In the genomic region with DNA sequence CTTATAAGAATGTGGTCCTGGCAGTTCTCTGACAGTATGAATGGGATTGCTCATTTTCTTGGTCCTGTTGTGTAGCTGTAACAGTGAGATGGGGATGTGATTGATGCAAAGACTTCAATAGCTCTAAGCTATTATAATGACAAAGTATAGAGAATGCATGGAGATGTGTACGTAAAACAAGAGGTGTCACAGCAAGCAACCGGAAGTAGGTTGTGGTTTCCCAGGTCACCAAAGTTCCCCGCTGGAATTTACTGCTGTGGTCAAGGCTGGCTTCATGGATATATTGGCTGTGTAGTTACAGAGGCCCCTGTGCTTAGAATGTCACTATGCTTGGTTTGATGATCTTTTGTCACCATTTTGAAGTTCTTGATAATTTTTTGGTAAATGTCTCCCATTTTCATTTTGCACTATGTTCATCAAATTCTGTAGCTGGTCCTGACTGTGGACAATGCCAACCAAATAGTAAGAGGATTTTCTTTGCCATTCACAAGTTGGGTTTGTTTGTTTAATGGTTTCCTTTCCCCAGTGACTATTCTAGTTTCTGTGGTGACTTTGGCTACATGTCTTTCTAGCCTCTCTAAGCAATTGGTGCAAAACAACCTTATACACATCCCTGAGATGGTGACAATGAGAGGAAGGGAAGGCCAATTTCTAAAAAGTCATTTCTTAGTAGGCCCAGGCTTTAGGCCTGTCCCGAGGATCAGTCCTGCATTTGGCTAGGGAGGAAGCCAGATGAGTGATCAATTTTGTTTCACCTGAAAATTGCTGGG, we compare ENCODE assay signal across 15 cellular contexts. TPM values are rescaled to one million over a fixed set of nuclear protein-coding genes. Genes with fewer than 3 reads are reported as not detected.
DNase-seq lines count a peak whose midpoint lies in the region; ATAC-seq and TF ChIP-seq lines count a peak whose summit lies in the region.
"Had no signal": no experiment of that assay in that cellular context is flagged by ENCODE, and none has a peak within 500 bp of the region (broad histone marks: within the 10 kb centered on the region; RNA-seq: fewer than 3 reads in every experiment).

No MANE protein-coding gene starts in this region.

- no peak overlapping the region for H3K27ac Mint-ChIP-seq in activated naive CD4-positive, alpha-beta T cell treated with anti-CD3 and anti-CD28 coated beads for 36 hours
- peak overlapping the region; percentile 30 for H3K27ac Mint-ChIP-seq in activated CD8-positive, alpha-beta T cell treated with anti-CD3 and anti-CD28 coated beads, Interleukin-2, amount 10 ng/mL, durations not matched to agents 7 days and 5 days
- H3K27ac Mint-ChIP-seq: activated naive CD8-positive, alpha-beta T cell; stimulated activated memory B cell treated with anti-CD40 and anti-IgM and Interleukin-4, amounts not matched to agents 10 μg/mL and 1 μg/mL and 100 μg/mL, for 72 hours had no signal

- no peaks in the 10 kb centered on the region for H3K9me3 ChIP-seq in body of pancreas
- H3K9me3 ChIP-seq in thyroid gland, result no peaks in the 10 kb centered on the region

- H3K27me3 ChIP-seq in body of pancreas (no peaks in the 10 kb centered on the region), thyroid gland (no peaks in the 10 kb centered on the region)

- no peak overlapping the region for H3K4me3 Mint-ChIP-seq in activated naive CD4-positive, alpha-beta T cell treated with anti-CD3 and anti-CD28 coated beads for 36 hours
- no peak overlapping the region for H3K4me3 Mint-ChIP-seq in activated CD8-positive, alpha-beta T cell treated with anti-CD3 and anti-CD28 coated beads, Interleukin-2, amount 10 ng/mL, durations not matched to agents 7 days and 5 days
- H3K4me3 Mint-ChIP-seq: activated naive CD8-positive, alpha-beta T cell; stimulated activated memory B cell treated with anti-CD40 and anti-IgM and Interleukin-4, amounts not matched to agents 10 μg/mL and 1 μg/mL and 100 μg/mL, for 72 hours had no signal

- H3K27me3 Mint-ChIP-seq in activated naive CD4-positive, alpha-beta T cell treated with anti-CD3 and anti-CD28 coated beads for 36 hours (ENCODE audit: low read depth), result peaks cover 2% of the 10 kb centered on the region
- H3K27me3 Mint-ChIP-seq in activated CD8-positive, alpha-beta T cell treated with anti-CD3 and anti-CD28 coated beads, Interleukin-2, amount 10 ng/mL, durations not matched to agents 7 days and 5 days (ENCODE audit: low read depth), result peaks cover 12% of the 10 kb centered on the region

- intact Hi-C loops in activated naive CD4-positive, alpha-beta T cell treated with anti-CD3 and anti-CD28 coated beads for 36 hours (cut with micrococcal nuclease), result no loop called here
- intact Hi-C loops in body of pancreas (cut with DNase I) (no loop called here), thyroid gland (cut with DNase I) (no loop called here)

- H3K4me1 ChIP-seq in body of pancreas, result no peaks in the 10 kb centered on the region
- H3K4me1 ChIP-seq in thyroid gland, result no peaks in the 10 kb centered on the region

- peaks cover 1% of the 10 kb centered on the region for H3K9me3 Mint-ChIP-seq in activated naive CD4-positive, alpha-beta T cell treated with anti-CD3 and anti-CD28 coated beads for 36 hours
- no peaks in the 10 kb centered on the region for H3K9me3 Mint-ChIP-seq in activated CD8-positive, alpha-beta T cell treated with anti-CD3 and anti-CD28 coated beads, Interleukin-2, amount 10 ng/mL, durations not matched to agents 7 days and 5 days (ENCODE audit: insufficient read depth)

- peaks cover 9% of the 10 kb centered on the region for H3K4me1 Mint-ChIP-seq in activated naive CD4-positive, alpha-beta T cell treated with anti-CD3 and anti-CD28 coated beads for 36 hours (ENCODE audit: low read depth)
- H3K4me1 Mint-ChIP-seq in activated CD8-positive, alpha-beta T cell treated with anti-CD3 and anti-CD28 coated beads, Interleukin-2, amount 10 ng/mL, durations not matched to agents 7 days and 5 days (ENCODE audit: low read depth), result peaks cover 18% of the 10 kb centered on the region
- H3K4me1 Mint-ChIP-seq: stimulated activated memory B cell treated with anti-CD40 and anti-IgM and Interleukin-4, amounts not matched to agents 10 μg/mL and 1 μg/mL and 100 μg/mL, for 72 hours had no signal

- TF ChIP-seq POLR2A in body of pancreas (IDR thresholded peaks at IDR 0.05) (no peak), thyroid gland (IDR thresholded peaks at IDR 0.05) (no peak)

- H3K36me3 ChIP-seq in body of pancreas (replicated peaks in 1 of 2; ENCODE audit: insufficient read depth in 1 of 2, low read depth in 2 of 2), result no peaks in the 10 kb centered on the region
- no peaks in the 10 kb centered on the region for H3K36me3 ChIP-seq in thyroid gland

- POLR2A ChIA-PET in activated CD8-positive, alpha-beta T cell treated with anti-CD3 and anti-CD28 coated beads, Interleukin-2, amount 10 ng/mL, durations not matched to agents 7 days and 5 days (lab: Charles Lee), result interaction anchor here (1.2 kb wide), 1 partner anchor 11 kb away, joined by 5 read pairs; no protein-coding TSS in a partner anchor

- DNase-seq in activated naive CD4-positive, alpha-beta T cell treated with anti-CD3 and anti-CD28 coated beads for 36 hours, result peak; percentile 14
- no peak for DNase-seq in activated naive CD4-positive, alpha-beta T cell treated with Interleukin-2 at 50 U/mL for 16 hours
- no peak for DNase-seq in activated CD8-positive, alpha-beta T cell treated with anti-CD3 and anti-CD28 coated beads, Interleukin-2, amount 10 ng/mL, durations not matched to agents 7 days and 5 days
- DNase-seq in stimulated activated naive CD8-positive, alpha-beta T cell treated with anti-CD3 and anti-CD28 coated beads, Interleukin-15, Interleukin-2, amounts not matched to agents 100 U/mL and 50 U/mL, for 24 hours, result no peak
- DNase-seq in body of pancreas (no peak), thyroid gland (no peak)
- DNase-seq: ACHN, head of caudate nucleus, islet precursor cell, SHP77 treated with DMSO at 0.1 percent for 48 hours had no signal

- TF ChIP-seq CTCF in body of pancreas (IDR thresholded peaks at IDR 0.05), result no peak
- TF ChIP-seq CTCF in thyroid gland (IDR thresholded peaks at IDR 0.05), result no peak

- H3K27ac ChIP-seq in body of pancreas (no peak overlapping the region), thyroid gland (no peak overlapping the region)

- ATAC-seq in HG03196 (IDR thresholded peaks at IDR 0.05; ENCODE audit: unreplicated experiment) (peak; percentile 73), body of pancreas (no peak), HG03280 (IDR thresholded peaks at IDR 0.05; ENCODE audit: unreplicated experiment) (no peak)
- peak; percentile 30 for ATAC-seq in activated CD8-positive, alpha-beta T cell treated with anti-CD3 and anti-CD28 coated beads, Interleukin-2, amount 10 ng/mL, durations not matched to agents 7 days and 5 days
- peak; percentile 48 for ATAC-seq in stimulated activated naive CD8-positive, alpha-beta T cell treated with anti-CD3 and anti-CD28 coated beads, Interleukin-15, Interleukin-2, amounts not matched to agents 100 U/mL and 50 U/mL, for 24 hours
- ATAC-seq: stimulated activated memory B cell treated with anti-CD40 and anti-IgM and Interleukin-4, amounts not matched to agents 10 μg/mL and 1 μg/mL and 100 μg/mL, for 72 hours had no signal

- CTCF ChIA-PET in activated naive CD4-positive, alpha-beta T cell treated with anti-CD3 and anti-CD28 coated beads for 36 hours (lab: Charles Lee), result no interaction called here
- CTCF ChIA-PET in activated CD8-positive, alpha-beta T cell treated with anti-CD3 and anti-CD28 coated beads, Interleukin-2, amount 10 ng/mL, durations not matched to agents 7 days and 5 days (lab: Charles Lee), result interaction anchor here (0.5 to 1.6 kb wide), 3 partner anchors 10 to 66 kb away, joined by 3 to 5 read pairs (median 4); no protein-coding TSS in a partner anchor

- H3K36me3 Mint-ChIP-seq in activated naive CD4-positive, alpha-beta T cell treated with anti-CD3 and anti-CD28 coated beads for 36 hours (ENCODE audit: low read depth), result no peaks in the 10 kb centered on the region
- H3K36me3 Mint-ChIP-seq in activated CD8-positive, alpha-beta T cell treated with anti-CD3 and anti-CD28 coated beads, Interleukin-2, amount 10 ng/mL, durations not matched to agents 7 days and 5 days (ENCODE audit: low read depth), result peaks cover 2% of the 10 kb centered on the region
- H3K36me3 Mint-ChIP-seq: activated naive CD8-positive, alpha-beta T cell had no signal

- WGBS in body of pancreas, 2 donors, result 67 to 73% methylated on average over 4 of the region's 4 CpGs
- 86 to 90% methylated on average over 4 of the region's 4 CpGs for WGBS in thyroid gland, 2 donors

- H3K4me3 ChIP-seq in body of pancreas (no peak overlapping the region), thyroid gland (replicated peaks in 1 of 3) (no peak overlapping the region)

RNA-seq across cellular contexts. Expression of gene DNAH8, which starts 10.5 kb away (rescaled TPM):
- under 1 TPM; 0.07 to 0.15 TPM for total RNA-seq in activated naive CD4-positive, alpha-beta T cell treated with anti-CD3 and anti-CD28 coated beads for 36 hours
- total RNA-seq in activated CD8-positive, alpha-beta T cell treated with anti-CD3 and anti-CD28 coated beads, Interleukin-2, amount 10 ng/mL, durations not matched to agents 7 days and 5 days, result not detected
- total RNA-seq in body of pancreas, result not detected
- 1 to 10 TPM in 1 of 4 donors, under 1 TPM in 3; 0.04 to 4.8 (median 0.12) TPM for total RNA-seq in thyroid gland
- total RNA-seq: omental fat pad had no signal

RNA-seq across cellular contexts. Expression of gene GLO1, which starts 22.7 kb away (rescaled TPM):
- 100 to 1,000 TPM; 137 to 144 TPM for total RNA-seq in activated naive CD4-positive, alpha-beta T cell treated with anti-CD3 and anti-CD28 coated beads for 36 hours
- total RNA-seq in activated CD8-positive, alpha-beta T cell treated with anti-CD3 and anti-CD28 coated beads, Interleukin-2, amount 10 ng/mL, durations not matched to agents 7 days and 5 days, result 10 to 100 TPM; 68.8 to 69.8 TPM
- total RNA-seq in body of pancreas (10 to 100 TPM; 22.7 to 42.3 TPM), thyroid gland (100 to 1,000 TPM in 2 of 4 donors, 10 to 100 TPM in 2; 90.0 to 105 (median 96.7) TPM)

Comparison
In these comparisons a context has a peak if more than half of its experiments do, and no peak if none do; other contexts are left out.
1. ATAC-seq: peak in HG03196 (single experiment), activated CD8-positive, alpha-beta T cell treated with anti-CD3 and anti-CD28 coated beads, Interleukin-2, amount 10 ng/mL, durations not matched to agents 7 days and 5 days (single experiment) and stimulated activated naive CD8-positive, alpha-beta T cell treated with anti-CD3 and anti-CD28 coated beads, Interleukin-15, Interleukin-2, amounts not matched to agents 100 U/mL and 50 U/mL, for 24 hours (single experiment); none in body of pancreas (single experiment) and HG03280 (single experiment).